Comparison of ENCODE assay signal across 2 cellular contexts in the genomic region with DNA sequence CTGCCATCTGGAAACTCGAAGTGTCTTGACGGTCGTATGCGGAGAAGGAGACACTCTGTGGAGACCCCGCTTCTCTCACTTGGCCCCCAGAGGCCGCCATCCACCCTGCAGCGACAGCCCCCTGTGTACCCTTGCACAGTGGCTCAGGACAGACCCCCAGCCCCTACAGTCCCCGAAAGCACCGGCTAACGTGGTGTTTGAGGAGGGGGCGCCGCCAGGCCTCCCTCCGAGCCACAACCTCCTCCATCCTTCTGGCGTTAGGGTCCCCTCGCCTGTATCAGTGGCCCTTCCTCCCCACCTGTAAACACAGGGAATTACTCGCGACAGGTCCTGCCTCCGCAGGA.
TF ChIP-seq lines count a peak whose summit lies in the region.

No MANE protein-coding gene starts in this region.

TF ChIP-seq in WTC11, 78 proteins besides CTCF, POLR2A, EP300 and RAD21:
- TF ChIP-seq, protein P1, sequence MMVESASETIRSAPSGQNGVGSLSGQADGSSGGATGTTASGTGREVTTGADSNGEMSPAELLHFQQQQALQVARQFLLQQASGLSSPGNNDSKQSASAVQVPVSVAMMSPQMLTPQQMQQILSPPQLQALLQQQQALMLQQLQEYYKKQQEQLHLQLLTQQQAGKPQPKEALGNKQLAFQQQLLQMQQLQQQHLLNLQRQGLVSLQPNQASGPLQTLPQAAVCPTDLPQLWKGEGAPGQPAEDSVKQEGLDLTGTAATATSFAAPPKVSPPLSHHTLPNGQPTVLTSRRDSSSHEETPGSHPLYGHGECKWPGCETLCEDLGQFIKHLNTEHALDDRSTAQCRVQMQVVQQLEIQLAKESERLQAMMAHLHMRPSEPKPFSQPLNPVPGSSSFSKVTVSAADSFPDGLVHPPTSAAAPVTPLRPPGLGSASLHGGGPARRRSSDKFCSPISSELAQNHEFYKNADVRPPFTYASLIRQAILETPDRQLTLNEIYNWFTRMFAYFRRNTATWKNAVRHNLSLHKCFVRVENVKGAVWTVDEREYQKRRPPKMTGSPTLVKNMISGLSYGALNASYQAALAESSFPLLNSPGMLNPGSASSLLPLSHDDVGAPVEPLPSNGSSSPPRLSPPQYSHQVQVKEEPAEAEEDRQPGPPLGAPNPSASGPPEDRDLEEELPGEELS (CRISPR knock-in tag; IDR thresholded peaks at IDR 0.05) = no peak
- TF ChIP-seq TCF7 (CRISPR knock-in tag; IDR thresholded peaks at IDR 0.05; ENCODE audit: low read depth) (no peak), ZNF671 (CRISPR knock-in tag; IDR thresholded peaks at IDR 0.05) (no peak), EMX1 (CRISPR knock-in tag; IDR thresholded peaks at IDR 0.05) (no peak)
- TF ChIP-seq, protein P2, sequence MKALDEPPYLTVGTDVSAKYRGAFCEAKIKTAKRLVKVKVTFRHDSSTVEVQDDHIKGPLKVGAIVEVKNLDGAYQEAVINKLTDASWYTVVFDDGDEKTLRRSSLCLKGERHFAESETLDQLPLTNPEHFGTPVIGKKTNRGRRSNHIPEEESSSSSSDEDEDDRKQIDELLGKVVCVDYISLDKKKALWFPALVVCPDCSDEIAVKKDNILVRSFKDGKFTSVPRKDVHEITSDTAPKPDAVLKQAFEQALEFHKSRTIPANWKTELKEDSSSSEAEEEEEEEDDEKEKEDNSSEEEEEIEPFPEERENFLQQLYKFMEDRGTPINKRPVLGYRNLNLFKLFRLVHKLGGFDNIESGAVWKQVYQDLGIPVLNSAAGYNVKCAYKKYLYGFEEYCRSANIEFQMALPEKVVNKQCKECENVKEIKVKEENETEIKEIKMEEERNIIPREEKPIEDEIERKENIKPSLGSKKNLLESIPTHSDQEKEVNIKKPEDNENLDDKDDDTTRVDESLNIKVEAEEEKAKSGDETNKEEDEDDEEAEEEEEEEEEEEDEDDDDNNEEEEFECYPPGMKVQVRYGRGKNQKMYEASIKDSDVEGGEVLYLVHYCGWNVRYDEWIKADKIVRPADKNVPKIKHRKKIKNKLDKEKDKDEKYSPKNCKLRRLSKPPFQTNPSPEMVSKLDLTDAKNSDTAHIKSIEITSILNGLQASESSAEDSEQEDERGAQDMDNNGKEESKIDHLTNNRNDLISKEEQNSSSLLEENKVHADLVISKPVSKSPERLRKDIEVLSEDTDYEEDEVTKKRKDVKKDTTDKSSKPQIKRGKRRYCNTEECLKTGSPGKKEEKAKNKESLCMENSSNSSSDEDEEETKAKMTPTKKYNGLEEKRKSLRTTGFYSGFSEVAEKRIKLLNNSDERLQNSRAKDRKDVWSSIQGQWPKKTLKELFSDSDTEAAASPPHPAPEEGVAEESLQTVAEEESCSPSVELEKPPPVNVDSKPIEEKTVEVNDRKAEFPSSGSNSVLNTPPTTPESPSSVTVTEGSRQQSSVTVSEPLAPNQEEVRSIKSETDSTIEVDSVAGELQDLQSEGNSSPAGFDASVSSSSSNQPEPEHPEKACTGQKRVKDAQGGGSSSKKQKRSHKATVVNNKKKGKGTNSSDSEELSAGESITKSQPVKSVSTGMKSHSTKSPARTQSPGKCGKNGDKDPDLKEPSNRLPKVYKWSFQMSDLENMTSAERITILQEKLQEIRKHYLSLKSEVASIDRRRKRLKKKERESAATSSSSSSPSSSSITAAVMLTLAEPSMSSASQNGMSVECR (CRISPR knock-in tag; IDR thresholded peaks at IDR 0.05; ENCODE audit: borderline replicate concordance) = no peak

TF ChIP-seq in H1, 55 proteins besides CTCF, POLR2A, EP300 and RAD21:
- TF ChIP-seq BRCA1 (IDR thresholded peaks at IDR 0.05; ENCODE audit: low read depth, low read length) (no peak), GTF2F1 (IDR thresholded peaks at IDR 0.05; ENCODE audit: borderline replicate concordance, low read depth, low read length) (no peak), SP4 (IDR thresholded peaks at IDR 0.05; ENCODE audit: low read length) (no peak), RXRA (IDR thresholded peaks at IDR 0.05; ENCODE audit: insufficient read depth, low read depth, low read length) (no peak), TAF7 (optimal IDR thresholded peaks at IDR 0.05; ENCODE audit: borderline replicate concordance, low read depth, low read length) (no peak), RBBP5 (IDR thresholded peaks at IDR 0.05; ENCODE audit: borderline replicate concordance, low read depth, low read length) (no peak)
